ENCODE assay signal across 8 cellular contexts in the genomic region with DNA sequence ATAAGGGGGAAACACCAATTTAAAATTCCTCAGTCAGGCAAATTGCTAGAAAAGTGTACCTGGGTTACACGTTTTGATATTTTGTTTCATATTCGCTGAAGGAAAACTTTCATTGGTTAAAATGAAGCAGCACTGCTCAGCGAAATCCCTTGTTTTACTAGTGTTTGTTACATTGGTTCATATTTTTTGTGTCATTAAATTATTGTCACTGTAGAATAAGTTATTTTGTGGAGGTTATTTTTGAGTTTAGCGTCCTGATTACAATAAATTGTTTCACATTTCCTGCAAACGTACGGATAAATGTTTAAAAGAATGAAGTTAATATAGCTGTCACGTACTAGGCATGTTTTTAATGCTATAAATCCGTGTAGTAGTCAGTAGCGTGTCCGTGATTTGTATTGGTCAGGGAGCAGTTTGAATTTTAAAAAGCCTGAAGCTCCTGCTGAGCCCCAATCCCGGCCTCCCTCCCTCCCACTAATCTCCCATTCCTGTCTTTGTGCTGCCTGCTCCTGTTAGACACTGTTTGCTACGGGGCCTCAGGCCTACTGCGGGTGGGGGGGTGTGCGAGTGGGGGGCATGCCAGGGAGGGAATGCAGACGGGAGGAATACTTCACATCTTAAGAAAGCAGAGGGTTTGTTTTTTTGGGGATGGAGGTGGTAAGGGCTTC. TPM values are rescaled to one million over a fixed set of nuclear protein-coding genes. Genes with fewer than 3 reads are reported as not detected.
DNase-seq lines count a peak whose midpoint lies in the region; ATAC-seq and TF ChIP-seq lines count a peak whose summit lies in the region.

No MANE protein-coding gene starts in this region.

- H4K20me1 ChIP-seq in fibroblast of lung (ENCODE audit: control insufficient read depth, extremely low read depth, insufficient read depth, low read length) = no peaks in the 10 kb centered on the region
- H4K20me1 ChIP-seq in osteoblast (ENCODE audit: insufficient read depth, low read length) = peaks cover 58% of the 10 kb centered on the region

- H3K4me1 ChIP-seq in HUES64 (ENCODE audit: insufficient read depth, low read length) = peaks cover 34% of the 10 kb centered on the region
- peaks cover 3% of the 10 kb centered on the region for H3K4me1 ChIP-seq in fibroblast of lung (ENCODE audit: control insufficient read depth, extremely low read depth, insufficient read depth, low read length)
- H3K4me1 ChIP-seq in osteoblast (ENCODE audit: insufficient read depth, low read length) = peaks cover 33% of the 10 kb centered on the region

- peak overlapping the region; percentile 94 for H3K4me3 ChIP-seq in HUES64 (ENCODE audit: low read length)
- H3K4me3 ChIP-seq in fibroblast of lung (replicated peaks in 1 of 4; ENCODE audit: control extremely low read depth in 1 of 4, insufficient read depth in 1 of 4, low read depth in 3 of 4, low read length in 4 of 4) = peak overlapping the region; percentile 75 to 92 (median 86)
- peak overlapping the region; percentile 92 for H3K4me3 ChIP-seq in osteoblast (ENCODE audit: insufficient read depth, low read length)

- H2AFZ ChIP-seq in fibroblast of lung (ENCODE audit: low read length) = no peak overlapping the region
- no peak overlapping the region for H2AFZ ChIP-seq in osteoblast (ENCODE audit: low read length)

- H3K9me3 ChIP-seq in HUES64 (ENCODE audit: insufficient read depth, low read depth, low read length) = no peaks in the 10 kb centered on the region
- no peaks in the 10 kb centered on the region for H3K9me3 ChIP-seq in fibroblast of lung (ENCODE audit: control insufficient read depth, insufficient read depth, low read depth, low read length)
- H3K9me3 ChIP-seq in osteoblast (ENCODE audit: low read depth, low read length) = no peaks in the 10 kb centered on the region

- no peak for TF ChIP-seq CTCF in fibroblast of lung (conservative IDR thresholded peaks at IDR 0.05 in 1 of 2, IDR thresholded peaks at IDR 0.05 in 1 of 2; ENCODE audit: low read depth in 1 of 2, low read length in 2 of 2)
- no peak for TF ChIP-seq CTCF in osteoblast (IDR thresholded peaks at IDR 0.05; ENCODE audit: extremely low read depth, low read depth, low read length)

- H3K9ac ChIP-seq in HUES64 (ENCODE audit: low read depth, low read length) (peak overlapping the region; percentile 5; the same call in 1 of the 2 replicates), fibroblast of lung (ENCODE audit: insufficient read depth, low read length) (no peak overlapping the region)

- H3K27me3 ChIP-seq in HUES64 (ENCODE audit: insufficient read depth, low read length) (no peaks in the 10 kb centered on the region), fibroblast of lung (ENCODE audit: control insufficient read depth, insufficient read depth, low read length) (no peaks in the 10 kb centered on the region), osteoblast (ENCODE audit: insufficient read depth, low read length) (no peaks in the 10 kb centered on the region)

- no peaks in the 10 kb centered on the region for H3K36me3 ChIP-seq in HUES64 (ENCODE audit: insufficient read depth, low read length)
- no peaks in the 10 kb centered on the region for H3K36me3 ChIP-seq in fibroblast of lung (ENCODE audit: control insufficient read depth, insufficient read depth, low read length)
- no peaks in the 10 kb centered on the region for H3K36me3 ChIP-seq in osteoblast (ENCODE audit: insufficient read depth, low read length)

- H3K4me2 ChIP-seq in fibroblast of lung (ENCODE audit: extremely low read depth, insufficient read depth, low read length) (peak overlapping the region; percentile 79), osteoblast (ENCODE audit: insufficient read depth, low read length) (peak overlapping the region; percentile 94)

- H3K27ac ChIP-seq in HUES64 (ENCODE audit: low read depth, low read length) (peak overlapping the region; percentile 42; the same call in 1 of the 2 replicates), fibroblast of lung (ENCODE audit: insufficient read depth, low read length) (peak overlapping the region; percentile 96), osteoblast (ENCODE audit: low read depth, low read length) (peak overlapping the region; percentile 83)

- DNase-seq in DMS 273 (lab: John Stamatoyannopoulos, UW; ENCODE audit: unreplicated experiment) (peak; percentile 80), T1000 (lab: John Stamatoyannopoulos, UW) (peak; percentile 13), fibroblast of lung (ENCODE audit: low read depth in 2 of 2) (peak; percentile 51 to 71), osteoblast (ENCODE audit: insufficient read length, low spot score, missing footprints) (peak; percentile 83)

- ATAC-seq in GM21717 (IDR thresholded peaks at IDR 0.05; ENCODE audit: unreplicated experiment) = no peak
- ATAC-seq in HG02610 (IDR thresholded peaks at IDR 0.05; ENCODE audit: unreplicated experiment) = no peak
- no peak for ATAC-seq in HG03439 (IDR thresholded peaks at IDR 0.05; ENCODE audit: unreplicated experiment)

- 1% methylated on average over 15 of the region's 15 CpGs for WGBS in HUES64

- peaks cover 95% of the 10 kb centered on the region for H3K79me2 ChIP-seq in fibroblast of lung (ENCODE audit: control insufficient read depth, insufficient read depth, low read length)
- H3K79me2 ChIP-seq in osteoblast (ENCODE audit: insufficient read depth, low read length) = peaks cover 97% of the 10 kb centered on the region

RNA-seq across cellular contexts. Expression of gene NIPBL, which starts 2.0 kb away (rescaled TPM):
- 25.5 TPM for polyA plus RNA-seq in HUES64 (2013, experiment 1 of 2)
- 28.7 TPM for polyA plus RNA-seq in HUES64 (2013, experiment 2 of 2)
- total RNA-seq in fibroblast of lung (26.5 and 34.2 TPM in 2 replicates), osteoblast (22.8 and 29.5 TPM in 2 replicates)
- polyA plus RNA-seq in fibroblast of lung = 24.6 and 30.8 TPM in 2 replicates
- polyA plus RNA-seq in fibroblast of lung (2012) = 12.5 and 15.5 TPM in 2 replicates
- polyA minus RNA-seq in fibroblast of lung (ENCODE audit: low replicate concordance) = 26.6 and 28.5 TPM in 2 replicates

Comparison
In these comparisons a context has a peak if more than half of its experiments do, and no peak if none do; other contexts are left out.
1. DNase-seq: peak in every context shown above with its lines; median percentile 83 in osteoblast; 80 in DMS 273; 61 in fibroblast of lung; 13 in T1000.
2. H3K27ac ChIP-seq: peak in every context shown above with its lines; median percentile 96 in fibroblast of lung; 83 in osteoblast; 42 in HUES64.